In the genomic region with DNA sequence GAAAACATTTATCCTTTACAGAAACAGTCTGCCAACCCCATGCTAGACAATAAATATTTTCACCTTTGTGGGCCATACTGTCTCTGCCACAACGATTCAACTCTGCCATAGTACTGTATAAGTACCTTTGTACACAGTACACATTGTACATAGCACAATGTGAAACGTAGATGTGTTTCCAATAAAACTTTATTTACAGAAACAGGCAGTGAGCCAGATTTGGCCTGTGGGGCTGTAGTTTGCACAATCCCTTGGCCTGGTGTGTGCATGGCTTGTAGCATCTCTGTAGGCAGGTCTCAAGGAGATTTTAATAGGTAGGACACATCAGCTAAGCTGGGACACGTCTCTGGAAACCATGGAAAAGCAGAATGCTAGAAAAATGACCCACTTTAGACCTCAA, we compare ENCODE assay signal across 21 cellular contexts.
DNase-seq lines count a peak whose midpoint lies in the region; ATAC-seq, FAIRE-seq and TF ChIP-seq lines count a peak whose summit lies in the region.
"Had no signal": no experiment of that assay in that cellular context is flagged by ENCODE, and none has a peak within 500 bp of the region (broad histone marks: within the 10 kb centered on the region; RNA-seq: fewer than 3 reads in every experiment).

No MANE protein-coding gene starts in this region.

- H3K23ac ChIP-seq in neuronal stem cell (ENCODE audit: low read depth, low read length, poor library complexity) = no peak overlapping the region

- H3K27me3 ChIP-seq in HepG2 (ENCODE audit: control insufficient read depth in 1 of 2, insufficient read depth in 2 of 2, low read length in 2 of 2) (no peaks in the 10 kb centered on the region), right lobe of liver (no peaks in the 10 kb centered on the region), neuronal stem cell (ENCODE audit: control insufficient read depth in 3 of 3, insufficient read depth in 3 of 3, low read depth in 1 of 3, low read length in 3 of 3) (peaks cover 0 to 5% (median 0%) of the 10 kb centered on the region in 3 experiments), thyroid gland (no peaks in the 10 kb centered on the region)

- no peak for FAIRE-seq in HepG2 (lab: Jason Lieb, UNC)
- FAIRE-seq: A549, D721Med, G401.6, GM12891, GM19239 had no signal

- H3K9ac ChIP-seq in HepG2 (ENCODE audit: insufficient read depth, low read depth, low read length) (no peak overlapping the region), neuronal stem cell (ENCODE audit: low read depth, low read length, poor library complexity) (no peak overlapping the region)

- H4K20me1 ChIP-seq in HepG2 (ENCODE audit: insufficient read depth, low read length) = no peaks in the 10 kb centered on the region

- 0 out of 2 replicates have a peak, but pooled peaks cover 4% of the 10 kb centered on the region for H3K9me3 ChIP-seq in HepG2 (ENCODE audit: low read length)
- H3K9me3 ChIP-seq in right lobe of liver = no peaks in the 10 kb centered on the region
- H3K9me3 ChIP-seq in neuronal stem cell (replicated peaks in 1 of 2; ENCODE audit: control insufficient read depth in 2 of 2, insufficient read depth in 1 of 2, low read depth in 1 of 2, low read length in 2 of 2) = peaks cover 0 to 3% of the 10 kb centered on the region in 2 donors
- H3K9me3 ChIP-seq in thyroid gland = no peaks in the 10 kb centered on the region

- no peak overlapping the region for H2BK15ac ChIP-seq in neuronal stem cell (ENCODE audit: low read length)

- 0% methylated on average over 3 of the region's 3 CpGs for WGBS in HepG2 (ENCODE audit: low lambda C conversion rate)
- WGBS in right lobe of liver (ENCODE audit: insufficient coverage, low coverage, low lambda C conversion rate, missing lambda C conversion rate) = 63% methylated on average over 3 of the region's 3 CpGs
- no CpG with 5 or more reads among the region's 3 CpGs for WGBS in neuronal stem cell (ENCODE audit: extremely low coverage in 2 of 2, insufficient read length in 2 of 2, insufficient replicate concordance in 1 of 2), 2 donors
- 82 to 92% methylated on average over 3 of the region's 3 CpGs for WGBS in thyroid gland, 2 donors

- no peaks in the 10 kb centered on the region for H3K79me2 ChIP-seq in HepG2 (ENCODE audit: insufficient read depth, low read length)

- H3K4me1 ChIP-seq in HepG2 (ENCODE audit: insufficient read depth, low read length) (no peaks in the 10 kb centered on the region), right lobe of liver (no peaks in the 10 kb centered on the region), neuronal stem cell (ENCODE audit: control insufficient read depth in 2 of 2, insufficient read depth in 1 of 2, low read depth in 1 of 2, low read length in 2 of 2) (peaks cover 0 to 3% of the 10 kb centered on the region in 2 donors), thyroid gland (peaks cover 5 to 18% of the 10 kb centered on the region in 2 donors)
- H3K4me1 ChIP-seq: A549, Caco-2 had no signal

- no peak overlapping the region for H2AK5ac ChIP-seq in neuronal stem cell (ENCODE audit: low read depth, low read length)

- H2BK12ac ChIP-seq in neuronal stem cell (ENCODE audit: low read length) = no peak overlapping the region

- ATAC-seq in HepG2 (no peak), right lobe of liver (no peak), HG02840 (IDR thresholded peaks at IDR 0.05; ENCODE audit: low FRiP score, unreplicated experiment) (no peak)
- ATAC-seq: A549, GM23338, HCT116 had no signal

- no peak overlapping the region for H2BK120ac ChIP-seq in neuronal stem cell (ENCODE audit: low read depth, low read length)

- in situ Hi-C loops in HepG2 (cut with HindIII; ENCODE audit: extremely low pct_ligation_motif_present, low pct_unique_long_range_greater_than_20kb) = no loop called here

- POLR2A ChIA-PET in HepG2 (lab: Yijun Ruan, JAX) = no interaction called here

- no peak overlapping the region for H3K4ac ChIP-seq in neuronal stem cell (ENCODE audit: low read length)

- H3K36me3 ChIP-seq in HepG2 (replicated peaks in 1 of 2; ENCODE audit: control insufficient read depth in 1 of 2, insufficient read depth in 2 of 2, low read length in 2 of 2) = no peaks in the 10 kb centered on the region
- no peaks in the 10 kb centered on the region for H3K36me3 ChIP-seq in right lobe of liver
- H3K36me3 ChIP-seq in neuronal stem cell (replicated peaks in 1 of 2; ENCODE audit: control insufficient read depth in 2 of 2, insufficient read depth in 2 of 2, low read length in 2 of 2) = no peaks in the 10 kb centered on the region
- no peaks in the 10 kb centered on the region for H3K36me3 ChIP-seq in thyroid gland

- no peak for DNase-seq in HepG2 (ENCODE audit: low spot score)
- DNase-seq in right lobe of liver = no peak
- DNase-seq in neuronal stem cell (ENCODE audit: low spot score) = no peak
- no peak for DNase-seq in thyroid gland
- no peak for DNase-seq in SK-N-DZ (ENCODE audit: low spot score)
- no peak for DNase-seq in cortex of kidney (lab: John Stamatoyannopoulos, UW)
- DNase-seq: AML-193; Caco-2; CD4-positive, alpha-beta T cell; H7; HFFc6 had no signal

- no peaks in the 10 kb centered on the region for H3K79me1 ChIP-seq in neuronal stem cell (ENCODE audit: low read depth, low read length)

- H3K14ac ChIP-seq in neuronal stem cell (ENCODE audit: low read length) = no peak overlapping the region

- no peak overlapping the region for H3K4me2 ChIP-seq in HepG2 (ENCODE audit: low read depth, low read length)
- no peak overlapping the region for H3K4me2 ChIP-seq in neuronal stem cell (ENCODE audit: insufficient read depth, low read length, poor library complexity, severe bottlenecking)
- H3K4me2 ChIP-seq: A549, GM23338 had no signal

- no peak for TF ChIP-seq POLR2A in HepG2 (IDR thresholded peaks at IDR 0.05; ENCODE audit: insufficient read depth in 1 of 2, low read depth in 2 of 2, low read length in 2 of 2)
- no peak for TF ChIP-seq POLR2A in right lobe of liver (IDR thresholded peaks at IDR 0.05)
- no peak for TF ChIP-seq POLR2A in thyroid gland (IDR thresholded peaks at IDR 0.05)

- no peak overlapping the region for H4K91ac ChIP-seq in neuronal stem cell (ENCODE audit: low read depth, low read length, poor library complexity)

- H4K8ac ChIP-seq in neuronal stem cell (ENCODE audit: low read depth, low read length) = no peak overlapping the region

- TF ChIP-seq RAD21 in HepG2 (CRISPR knock-in tag; IDR thresholded peaks at IDR 0.05) = no peak

- no peak overlapping the region for H3K18ac ChIP-seq in neuronal stem cell (ENCODE audit: low read length)

- CTCF ChIA-PET in HepG2 (lab: Yijun Ruan, JAX; ENCODE audit: low intra/inter-chr PET ratio, low total read pairs) = no interaction called here

- no peak overlapping the region for H2AFZ ChIP-seq in HepG2 (ENCODE audit: low read length)
- peak overlapping the region; percentile 53 for H2AFZ ChIP-seq in neuronal stem cell (ENCODE audit: low read length)

- no peak overlapping the region for H3K27ac ChIP-seq in HepG2 (ENCODE audit: extremely low read length, insufficient read depth, low read length)
- H3K27ac ChIP-seq in right lobe of liver = no peak overlapping the region
- no peak overlapping the region for H3K27ac ChIP-seq in neuronal stem cell (replicated peaks; ENCODE audit: low read length)
- peak overlapping the region; percentile 63 to 67 (median 64) for H3K27ac ChIP-seq in thyroid gland
- H3K27ac ChIP-seq: 22Rv1, A549, C4-2B had no signal

- intact Hi-C loops in HepG2 (cut with micrococcal nuclease; ENCODE audit: unreplicated experiment) (no loop called here), right lobe of liver (cut with DNase I) (no loop called here), thyroid gland (cut with DNase I) (no loop called here)

- no peak overlapping the region for H3K4me3 ChIP-seq in HepG2 (replicated peaks in 1 of 3; ENCODE audit: insufficient read depth in 1 of 3, low read depth in 2 of 3, low read length in 3 of 3)
- no peak overlapping the region for H3K4me3 ChIP-seq in right lobe of liver
- no peak overlapping the region for H3K4me3 ChIP-seq in neuronal stem cell (ENCODE audit: low read length in 2 of 2)
- H3K4me3 ChIP-seq in thyroid gland (replicated peaks in 1 of 3) = no peak overlapping the region
- H3K4me3 ChIP-seq: A549, GM23338 had no signal

- no TSS peak for BruUV-seq in HepG2 (replicated peaks; lab: Mats Ljungman, UMichigan)

- no peak for TF ChIP-seq CTCF in HepG2 (CRISPR knock-in tag; IDR thresholded peaks at IDR 0.05)
- TF ChIP-seq CTCF in right lobe of liver (IDR thresholded peaks at IDR 0.05) = no peak
- no peak for TF ChIP-seq CTCF in thyroid gland (IDR thresholded peaks at IDR 0.05)

- no peak overlapping the region for H2BK5ac ChIP-seq in neuronal stem cell (ENCODE audit: low read length)

- TF ChIP-seq EP300 in HepG2 (IDR thresholded peaks at IDR 0.05; ENCODE audit: low read depth in 2 of 2, low read length in 2 of 2) = no peak
- TF ChIP-seq EP300 in HepG2 (CRISPR knock-in tag; IDR thresholded peaks at IDR 0.05; ENCODE audit: borderline replicate concordance) = no peak

Comparison
In these comparisons a context has a peak if more than half of its experiments do, and no peak if none do; other contexts are left out.
1. H3K27ac ChIP-seq: peak in thyroid gland (3 of 3); none in HepG2 (single experiment), right lobe of liver (0 of 3) and neuronal stem cell (single experiment).